1 cellular context compared by ENCODE assay signal in the genomic region with DNA sequence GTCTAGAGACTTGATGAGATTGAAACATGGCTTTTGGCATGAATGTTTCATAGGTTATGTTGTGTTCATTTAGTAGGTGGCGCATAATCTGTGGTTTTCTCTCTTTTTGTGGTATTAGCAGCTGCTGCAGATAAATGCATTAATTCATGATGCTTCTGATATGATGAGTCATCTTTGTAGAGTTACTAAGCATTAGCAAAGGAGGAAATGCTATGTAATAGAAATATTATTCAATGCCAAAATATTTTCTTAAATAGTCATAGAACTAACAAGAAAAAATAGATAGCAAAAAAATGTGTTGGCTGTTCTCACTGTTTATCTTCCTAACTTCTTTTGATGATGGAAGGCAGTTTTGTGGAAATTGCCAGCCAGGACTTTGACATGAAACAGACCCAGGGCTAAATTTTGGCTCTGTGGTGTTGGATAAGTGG.
TF ChIP-seq lines count a peak whose summit lies in the region.

No MANE protein-coding gene starts in this region.

TF ChIP-seq in IMR-90, 13 proteins besides CTCF, POLR2A, EP300 and RAD21 (continued from another document):
- TF ChIP-seq, protein P1, sequence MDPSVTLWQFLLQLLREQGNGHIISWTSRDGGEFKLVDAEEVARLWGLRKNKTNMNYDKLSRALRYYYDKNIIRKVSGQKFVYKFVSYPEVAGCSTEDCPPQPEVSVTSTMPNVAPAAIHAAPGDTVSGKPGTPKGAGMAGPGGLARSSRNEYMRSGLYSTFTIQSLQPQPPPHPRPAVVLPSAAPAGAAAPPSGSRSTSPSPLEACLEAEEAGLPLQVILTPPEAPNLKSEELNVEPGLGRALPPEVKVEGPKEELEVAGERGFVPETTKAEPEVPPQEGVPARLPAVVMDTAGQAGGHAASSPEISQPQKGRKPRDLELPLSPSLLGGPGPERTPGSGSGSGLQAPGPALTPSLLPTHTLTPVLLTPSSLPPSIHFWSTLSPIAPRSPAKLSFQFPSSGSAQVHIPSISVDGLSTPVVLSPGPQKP (IDR thresholded peaks at IDR 0.05; ENCODE audit: borderline replicate concordance, low read depth, low read length), result no peak
- TF ChIP-seq FOS (IDR thresholded peaks at IDR 0.05; ENCODE audit: low read depth, low read length) (peak; percentile 93), MXI1 (IDR thresholded peaks at IDR 0.05; ENCODE audit: borderline replicate concordance, low read depth, low read length) (no peak), BHLHE40 (IDR thresholded peaks at IDR 0.05; ENCODE audit: low read depth, low read length) (peak; percentile 57; the same call in 1 of the 2 replicates), SMC3 (IDR thresholded peaks at IDR 0.05; ENCODE audit: low read depth, low read length) (no peak), MAFK (IDR thresholded peaks at IDR 0.05; ENCODE audit: low read depth, low read length) (peak; percentile 49; the same call in 1 of the 2 replicates), CEBPB (IDR thresholded peaks at IDR 0.05; ENCODE audit: low read depth, low read length) (no peak), CHD1 (IDR thresholded peaks at IDR 0.05; ENCODE audit: low read depth, low read length) (no peak), RCOR1 (IDR thresholded peaks at IDR 0.05; ENCODE audit: insufficient replicate concordance, low read length) (no peak), NFE2L2 (IDR thresholded peaks at IDR 0.05; ENCODE audit: low read depth, low read length) (peak; percentile 84)
